ENCODE assay signal across 21 cellular contexts in genomic region chr9:130064621-130065020, GRCh38. TPM values are rescaled to one million over a fixed set of nuclear protein-coding genes. Genes with fewer than 3 reads are reported as not detected.
DNase-seq lines count a peak whose midpoint lies in the region; ATAC-seq and TF ChIP-seq lines count a peak whose summit lies in the region.
"Had no signal": no experiment of that assay in that cellular context is flagged by ENCODE, and none has a peak within 500 bp of the region (broad histone marks: within the 10 kb centered on the region; RNA-seq: fewer than 3 reads in every experiment).

No MANE protein-coding gene starts in this region.

- H3K4me1 Mint-ChIP-seq in H9 (peaks cover 5 to 6% of the 10 kb centered on the region in 2 experiments; a peak in 3 of 4 replicates), mesothelial cell of epicardium (no peaks in the 10 kb centered on the region)

- H2AK5ac ChIP-seq in H9 (ENCODE audit: insufficient read length, low read length): no peak overlapping the region

- no peaks in the 10 kb centered on the region; the same call in 1 of the 2 replicates for H3K4me1 ChIP-seq in H9 (ENCODE audit: insufficient read depth, low read length)
- H3K4me1 ChIP-seq in smooth muscle cell (ENCODE audit: low read depth): no peaks in the 10 kb centered on the region
- peaks cover 30% of the 10 kb centered on the region for H3K4me1 ChIP-seq in upper lobe of right lung

- no peak overlapping the region for H3K23ac ChIP-seq in H9 (ENCODE audit: insufficient read length, low read depth, low read length)

- H3K4ac ChIP-seq in H9 (ENCODE audit: low read depth, low read length): no peak overlapping the region

- H3K18ac ChIP-seq in H9 (ENCODE audit: insufficient read length, low read depth, low read length): no peak overlapping the region

- H3K36me3 Mint-ChIP-seq in H9 (ENCODE audit: insufficient read depth in 1 of 3, low read depth in 3 of 3) (peaks cover 0 to 5% (median 0%) of the 10 kb centered on the region in 3 experiments; a peak in 2 of 7 replicates), mesothelial cell of epicardium (peaks cover 15% of the 10 kb centered on the region)

- H2BK15ac ChIP-seq in H9 (ENCODE audit: low read depth, low read length): no peak overlapping the region

- no peak overlapping the region for H3K4me2 ChIP-seq in H9 (ENCODE audit: insufficient read depth, insufficient read length, low read length)
- H3K4me2 ChIP-seq in smooth muscle cell: no peak overlapping the region
- H3K4me2 ChIP-seq: BLaER1 had no signal

- H3F3A ChIP-seq in smooth muscle cell (ENCODE audit: low read depth): no peaks in the 10 kb centered on the region

- no peak overlapping the region for H3K56ac ChIP-seq in H9 (ENCODE audit: insufficient read length, low read depth, low read length)

- no peak overlapping the region for H2BK12ac ChIP-seq in H9 (ENCODE audit: insufficient read length, low read depth, low read length)

- ATAC-seq in GM21717 (IDR thresholded peaks at IDR 0.05; ENCODE audit: unreplicated experiment) (no peak), upper lobe of right lung (no peak)
- ATAC-seq: CD8-positive, alpha-beta T cell; GM12878; HepG2 had no signal

- H3K14ac ChIP-seq in H9 (ENCODE audit: insufficient read depth, low read length): no peak overlapping the region

- TF ChIP-seq CTCF in H9 (conservative IDR thresholded peaks at IDR 0.05): no peak
- no peak for TF ChIP-seq CTCF in choroid plexus epithelial cell (conservative IDR thresholded peaks at IDR 0.05; ENCODE audit: low read depth, low read length)
- no peak for TF ChIP-seq CTCF in mesothelial cell of epicardium (IDR thresholded peaks at IDR 0.05; ENCODE audit: unreplicated experiment)
- TF ChIP-seq CTCF in smooth muscle cell (IDR thresholded peaks at IDR 0.05; ENCODE audit: borderline replicate concordance, insufficient read depth, poor library complexity, severe bottlenecking): no peak
- TF ChIP-seq CTCF in upper lobe of right lung (IDR thresholded peaks at IDR 0.05): no peak

- H3K9me3 ChIP-seq in H9 (ENCODE audit: control insufficient read depth, low read depth, low read length) (no peaks in the 10 kb centered on the region), smooth muscle cell (replicated peaks; ENCODE audit: low read depth) (no peaks in the 10 kb centered on the region), upper lobe of right lung (no peaks in the 10 kb centered on the region)
- H3K9me3 ChIP-seq: BLaER1 had no signal

- no peak overlapping the region for H3K4me3 ChIP-seq in choroid plexus epithelial cell (ENCODE audit: low read depth, low read length)
- H3K4me3 ChIP-seq in smooth muscle cell: no peak overlapping the region
- no peak overlapping the region for H3K4me3 ChIP-seq in upper lobe of right lung
- H3K4me3 ChIP-seq: BLaER1, GM12878 had no signal

- DNase-seq in H9: no peak
- DNase-seq in choroid plexus epithelial cell (ENCODE audit: low read depth): peak; percentile 8
- no peak for DNase-seq in mesothelial cell of epicardium (ENCODE audit: low spot score in 2 of 2, unreplicated experiment in 2 of 2)
- DNase-seq in smooth muscle cell (lab: John Stamatoyannopoulos, UW; ENCODE audit: unreplicated experiment): no peak
- DNase-seq in upper lobe of right lung: no peak
- no peak for DNase-seq in nucleus accumbens (lab: John Stamatoyannopoulos, UW)
- DNase-seq: Calu3; CD8-positive, alpha-beta T cell; GOT3; HFFc6; KG1; MV-4-11; NCI-H187; NCI-H2227 treated with DMSO at 0.1 percent for 48 hours; NCI-H510A treated with DMSO at 0.1 percent for 48 hours; NCI-H774; SHP77 treated with DMSO at 0.1 percent for 48 hours had no signal

- H2BK120ac ChIP-seq in H9 (ENCODE audit: low read depth, low read length, poor library complexity, severe bottlenecking): no peak overlapping the region

- no peak overlapping the region for H2BK20ac ChIP-seq in H9 (ENCODE audit: low read depth, low read length, poor library complexity, severe bottlenecking)

- H3T11ph ChIP-seq in H9 (ENCODE audit: low read length): no peak overlapping the region

- H3K27ac Mint-ChIP-seq in H9 (peak overlapping the region in 2 of 3 experiments; percentile 62 to 95; a peak in 4 of 7 replicates), mesothelial cell of epicardium (peak overlapping the region; percentile 26)
- H3K27ac Mint-ChIP-seq: CD8-positive, alpha-beta T cell; HFFc6 had no signal

- H3K9ac ChIP-seq in H9 (ENCODE audit: extremely low read depth, insufficient read length, low read length): no peak overlapping the region
- H3K9ac ChIP-seq in smooth muscle cell (ENCODE audit: low read depth): no peak overlapping the region
- H3K9ac ChIP-seq: BLaER1 had no signal

- H4K20me1 ChIP-seq in H9 (ENCODE audit: control insufficient read depth, insufficient read depth, insufficient read length): no peaks in the 10 kb centered on the region
- H4K20me1 ChIP-seq in smooth muscle cell (ENCODE audit: low read depth): peaks cover 91% of the 10 kb centered on the region

- H3K79me1 ChIP-seq in H9 (ENCODE audit: insufficient read depth, low read depth, low read length, poor library complexity, severe bottlenecking): peaks cover 8% of the 10 kb centered on the region

- WGBS in H9 (ENCODE audit: extremely low coverage, insufficient read length, low lambda C conversion rate): no CpG with 5 or more reads among the region's 4 CpGs
- 78% methylated on average over 4 of the region's 4 CpGs for WGBS in smooth muscle cell (ENCODE audit: low lambda C conversion rate)

- H4K91ac ChIP-seq in H9 (ENCODE audit: insufficient read length, low read depth, low read length): no peak overlapping the region

- intact Hi-C loops in upper lobe of right lung (cut with DNase I): no loop called here

- peak overlapping the region; percentile 13 for H2BK5ac ChIP-seq in H9 (ENCODE audit: insufficient read length, low read length)

- H3K23me2 ChIP-seq in H9 (ENCODE audit: insufficient read length, low read depth, low read length, poor library complexity, severe bottlenecking): peaks cover 2% of the 10 kb centered on the region

- H4K5ac ChIP-seq in H9 (ENCODE audit: insufficient read length, low read depth, low read length): no peak overlapping the region

- H4K8ac ChIP-seq in H9 (replicated peaks; ENCODE audit: insufficient read length, low read depth, low read length): no peak overlapping the region

- H3K4me3 Mint-ChIP-seq in H9 (no peak overlapping the region), mesothelial cell of epicardium (no peak overlapping the region)
- H3K4me3 Mint-ChIP-seq: CD8-positive, alpha-beta T cell; HFFc6 had no signal

- H2AFZ ChIP-seq in H9 (ENCODE audit: low read length): no peak overlapping the region
- no peak overlapping the region for H2AFZ ChIP-seq in smooth muscle cell (ENCODE audit: low read depth)

- H3K27me3 ChIP-seq in H9 (ENCODE audit: insufficient read depth, low read length) (no peaks in the 10 kb centered on the region), smooth muscle cell (ENCODE audit: low read depth) (no peaks in the 10 kb centered on the region), upper lobe of right lung (no peaks in the 10 kb centered on the region)
- H3K27me3 ChIP-seq: BLaER1 had no signal

- no peak overlapping the region for H3K27ac ChIP-seq in H9 (ENCODE audit: insufficient read length, low read depth, low read length)
- H3K27ac ChIP-seq in smooth muscle cell (ENCODE audit: low read depth): peak overlapping the region; percentile 15
- H3K27ac ChIP-seq in upper lobe of right lung: no peak overlapping the region
- H3K27ac ChIP-seq: BLaER1 had no signal

- H3K79me2 ChIP-seq in H9 (ENCODE audit: insufficient read depth, low read length): no peaks in the 10 kb centered on the region; the same call in 1 of the 2 replicates
- peaks cover 96% of the 10 kb centered on the region for H3K79me2 ChIP-seq in smooth muscle cell (ENCODE audit: low read depth)

- H3K27me3 Mint-ChIP-seq in H9 (ENCODE audit: low read depth) (no peaks in the 10 kb centered on the region), mesothelial cell of epicardium (ENCODE audit: low read depth) (no peaks in the 10 kb centered on the region)

- no peaks in the 10 kb centered on the region; a peak in 1 of 5 replicates for H3K9me3 Mint-ChIP-seq in H9
- H3K9me3 Mint-ChIP-seq in mesothelial cell of epicardium: no peaks in the 10 kb centered on the region
- H3K9me3 Mint-ChIP-seq: CD8-positive, alpha-beta T cell; HFFc6 had no signal

- H3K36me3 ChIP-seq in smooth muscle cell (ENCODE audit: low read depth): no peaks in the 10 kb centered on the region
- no peaks in the 10 kb centered on the region for H3K36me3 ChIP-seq in upper lobe of right lung

RNA-seq across cellular contexts. Expression of gene GPR107, which starts 10.9 kb away (rescaled TPM):
- total RNA-seq in H9 (2021): 38.0 and 38.6 TPM in 2 replicates
- total RNA-seq in mesothelial cell of epicardium: 67.4 to 68.5 TPM (median 68.0 TPM) in 3 replicates
- total RNA-seq in smooth muscle cell: 42.7 and 42.9 TPM in 2 replicates
- 16.2 and 19.1 TPM in 2 replicates for polyA plus RNA-seq in smooth muscle cell
- total RNA-seq in upper lobe of right lung: 39.3 TPM

RNA-seq across cellular contexts. Expression of gene FNBP1, which starts 21.6 kb away (rescaled TPM):
- total RNA-seq in H9 (2021) (35.9 and 36.5 TPM in 2 replicates), mesothelial cell of epicardium (48.3 to 52.4 TPM (median 49.9 TPM) in 3 replicates), smooth muscle cell (17.2 and 23.8 TPM in 2 replicates), upper lobe of right lung (50.0 TPM)
- 17.1 and 25.4 TPM in 2 replicates for polyA plus RNA-seq in smooth muscle cell
